In genomic region chr3:57951106-57951882, GRCh38 we compare ENCODE assay signal across 8 cellular contexts. TPM values are rescaled to one million over a fixed set of nuclear protein-coding genes. Genes with fewer than 3 reads are reported as not detected.
DNase-seq lines count a peak whose midpoint lies in the region; ATAC-seq, FAIRE-seq and TF ChIP-seq lines count a peak whose summit lies in the region.

No MANE protein-coding gene starts in this region.

- peak; percentile 69 for DNase-seq in H54 (ENCODE audit: insufficient read length, low spot score)
- DNase-seq in SKM-1 (lab: John Stamatoyannopoulos, UW; ENCODE audit: unreplicated experiment) = peak; percentile 62
- peak; percentile 87 for DNase-seq in fibroblast of pulmonary artery (ENCODE audit: low read depth)
- DNase-seq in nucleus accumbens (lab: John Stamatoyannopoulos, UW) = peak in 32 of 56 donors; percentile 5 to 80 (median 28)
- no peak for DNase-seq in NCI-H146 (lab: John Stamatoyannopoulos, UW)
- DNase-seq in foreskin melanocyte = no peak
- no peak for DNase-seq in progenitor cell of endocrine pancreas (ENCODE audit: low spot score, unreplicated experiment)

- TF ChIP-seq CTCF in fibroblast of pulmonary artery (IDR thresholded peaks at IDR 0.05; ENCODE audit: low read length, missing control alignments) = no peak
- no peak for TF ChIP-seq CTCF in progenitor cell of endocrine pancreas (IDR thresholded peaks at IDR 0.05; ENCODE audit: unreplicated experiment)

- H3K27ac Mint-ChIP-seq in progenitor cell of endocrine pancreas = no peak overlapping the region

- TF ChIP-seq POLR2A in H54 (IDR thresholded peaks at IDR 0.05; ENCODE audit: low read depth, low read length) = peak; percentile 29; the same call in 1 of the 2 replicates

- H3K4me3 ChIP-seq in fibroblast of pulmonary artery (replicated peaks; ENCODE audit: low read depth, low read length) = no peak overlapping the region

- H3K36me3 Mint-ChIP-seq in progenitor cell of endocrine pancreas (ENCODE audit: insufficient read depth) = no peaks in the 10 kb centered on the region

- no peaks in the 10 kb centered on the region for H3K27me3 Mint-ChIP-seq in progenitor cell of endocrine pancreas

- H3K4me3 Mint-ChIP-seq in progenitor cell of endocrine pancreas (ENCODE audit: low read depth) = no peak overlapping the region

- H3K4me1 Mint-ChIP-seq in progenitor cell of endocrine pancreas (ENCODE audit: low read depth) = peaks cover 24% of the 10 kb centered on the region

- peak; percentile 62 for FAIRE-seq in H54 (lab: Jason Lieb, UNC)

- no peaks in the 10 kb centered on the region for H3K9me3 Mint-ChIP-seq in progenitor cell of endocrine pancreas (ENCODE audit: low read depth)

- ATAC-seq in GM18861 (IDR thresholded peaks at IDR 0.05; ENCODE audit: unreplicated experiment) = no peak

RNA-seq across cellular contexts. Expression of gene FLNB, which starts 56.9 kb away (rescaled TPM):
- 103 and 112 TPM in 2 replicates for total RNA-seq in progenitor cell of endocrine pancreas

Comparison
In these comparisons a context has a peak if more than half of its experiments do, and no peak if none do; other contexts are left out.
1. DNase-seq: peak in H54 (single experiment), SKM-1 (single experiment), fibroblast of pulmonary artery (single experiment) and nucleus accumbens (32 of 56); none in NCI-H146 (single experiment), foreskin melanocyte (single experiment) and progenitor cell of endocrine pancreas (single experiment).